In genomic region chr15:71387825-71388224, GRCh38 we compare ENCODE assay signal across 19 cellular contexts.
DNase-seq lines count a peak whose midpoint lies in the region; ATAC-seq and TF ChIP-seq lines count a peak whose summit lies in the region.
"Had no signal": no experiment of that assay in that cellular context is flagged by ENCODE, and none has a peak within 500 bp of the region (broad histone marks: within the 10 kb centered on the region; RNA-seq: fewer than 3 reads in every experiment).

No MANE protein-coding gene starts in this region.

- no peaks in the 10 kb centered on the region for H3K79me2 ChIP-seq in H9 (ENCODE audit: insufficient read depth, low read length)
- H3K79me2 ChIP-seq in smooth muscle cell (ENCODE audit: low read depth), result no peaks in the 10 kb centered on the region

- H4K20me1 ChIP-seq in H9 (ENCODE audit: control insufficient read depth, insufficient read depth, insufficient read length) (no peaks in the 10 kb centered on the region), IMR-90 (ENCODE audit: insufficient read depth, low read length) (no peaks in the 10 kb centered on the region), smooth muscle cell (ENCODE audit: low read depth) (no peaks in the 10 kb centered on the region)

- no peak overlapping the region for H3K56ac ChIP-seq in H9 (ENCODE audit: insufficient read length, low read depth, low read length)
- peak overlapping the region; percentile 11; the same call in 1 of the 2 replicates for H3K56ac ChIP-seq in IMR-90 (ENCODE audit: extremely low read depth, insufficient read depth, low read length)

- H4K5ac ChIP-seq in H9 (ENCODE audit: insufficient read length, low read depth, low read length) (no peak overlapping the region), IMR-90 (ENCODE audit: low read depth, low read length) (peak overlapping the region; percentile 84)

- H3K23ac ChIP-seq in H9 (ENCODE audit: insufficient read length, low read depth, low read length) (no peak overlapping the region), IMR-90 (ENCODE audit: low read depth, low read length) (peak overlapping the region; percentile 24; the same call in 1 of the 2 replicates)

- ATAC-seq in IMR-90 (ENCODE audit: low read depth), result peak; percentile 63

- H3K9me3 Mint-ChIP-seq in H9, result peaks cover 4 to 6% of the 10 kb centered on the region in 2 experiments
- H3K9me3 Mint-ChIP-seq: CD4-positive, alpha-beta T cell had no signal

- no peak overlapping the region for H3K9ac ChIP-seq in H9 (ENCODE audit: extremely low read depth, insufficient read length, low read length)
- peak overlapping the region; percentile 49 for H3K9ac ChIP-seq in IMR-90 (ENCODE audit: low read depth, low read length)
- H3K9ac ChIP-seq in iPS-20b (ENCODE audit: low read depth, low read length), result peak overlapping the region; percentile 22; the same call in 1 of the 2 replicates
- H3K9ac ChIP-seq in smooth muscle cell (ENCODE audit: low read depth), result no peak overlapping the region
- H3K9ac ChIP-seq: KMS-11, SK-N-SH had no signal

- intact Hi-C loops in IMR-90 (cut with micrococcal nuclease) (loop anchor here (2.0 to 5.0 kb wide), 2 partner anchors 264 to 413 kb away; no protein-coding TSS in a partner anchor), ascending aorta (cut with DNase I) (loop anchor here (2.0 to 10.0 kb wide), 3 partner anchors 267 to 413 kb away; no protein-coding TSS in a partner anchor)

- H3K14ac ChIP-seq in H9 (ENCODE audit: insufficient read depth, low read length) (no peak overlapping the region), IMR-90 (replicated peaks; ENCODE audit: low read depth, low read length) (no peak overlapping the region)

- no peak overlapping the region for H2AK5ac ChIP-seq in H9 (ENCODE audit: insufficient read length, low read length)
- H2AK5ac ChIP-seq in IMR-90 (ENCODE audit: low read depth, low read length), result no peak overlapping the region

- H3K18ac ChIP-seq in H9 (ENCODE audit: insufficient read length, low read depth, low read length) (no peak overlapping the region), IMR-90 (ENCODE audit: low read depth, low read length) (peak overlapping the region; percentile 67; the same call in 1 of the 2 replicates)

- H3K79me1 ChIP-seq in H9 (ENCODE audit: insufficient read depth, low read depth, low read length, poor library complexity, severe bottlenecking) (no peaks in the 10 kb centered on the region), IMR-90 (ENCODE audit: low read depth in 1 of 2, low read length in 2 of 2) (peaks cover 3 to 5% of the 10 kb centered on the region in 2 experiments; a peak in 3 of 4 replicates)

- no peaks in the 10 kb centered on the region for H3K9me1 ChIP-seq in IMR-90 (ENCODE audit: insufficient read depth, low read length)

- no peak for DNase-seq in H9
- DNase-seq in IMR-90, result no peak
- no peak for DNase-seq in ascending aorta (ENCODE audit: low spot score in 2 of 2)
- no peak for DNase-seq in stimulated activated CD4-positive, alpha-beta T cell treated with anti-CD3 and anti-CD28 coated beads, Interleukin-2, amount 100 ng/mL, for 48 hours
- DNase-seq in GOT3 (lab: John Stamatoyannopoulos, UW), result no peak
- DNase-seq in smooth muscle cell (lab: John Stamatoyannopoulos, UW; ENCODE audit: unreplicated experiment), result no peak
- DNase-seq: ACHN; Caco-2; CD4-positive, alpha-beta T cell; GF-D8; NCI-H1417 treated with DMSO at 0.1 percent for 48 hours; NCI-H1930; NCI-H226; NCI-H524; NCI-H82; SHP77 treated with DMSO at 0.1 percent for 48 hours; SK-N-SH had no signal

- H3K4me1 Mint-ChIP-seq in H9, result peaks cover 76% of the 10 kb centered on the region in 2 experiments

- no peak for TF ChIP-seq CTCF in H9 (conservative IDR thresholded peaks at IDR 0.05)
- TF ChIP-seq CTCF in IMR-90 (conservative IDR thresholded peaks at IDR 0.05; ENCODE audit: low read depth, low read length), result no peak
- TF ChIP-seq CTCF in ascending aorta (IDR thresholded peaks at IDR 0.05), result no peak
- no peak for TF ChIP-seq CTCF in smooth muscle cell (IDR thresholded peaks at IDR 0.05; ENCODE audit: borderline replicate concordance, insufficient read depth, poor library complexity, severe bottlenecking)

- H3K4me1 ChIP-seq in H9 (ENCODE audit: insufficient read depth, low read length) (peaks cover 22% of the 10 kb centered on the region; the same call in 1 of the 2 replicates), IMR-90 (ENCODE audit: control insufficient read depth, insufficient read depth, low read length) (peaks cover 16% of the 10 kb centered on the region), iPS-20b (ENCODE audit: insufficient read depth, low read length) (peaks cover 40% of the 10 kb centered on the region), ascending aorta (peaks cover 6 to 25% of the 10 kb centered on the region in 2 donors), smooth muscle cell (ENCODE audit: low read depth) (peaks cover 20% of the 10 kb centered on the region)
- H3K4me1 ChIP-seq: Caco-2 had no signal

- H2BK20ac ChIP-seq in H9 (ENCODE audit: low read depth, low read length, poor library complexity, severe bottlenecking) (no peak overlapping the region), IMR-90 (ENCODE audit: low read depth, low read length) (no peak overlapping the region; the same call in 1 of the 2 replicates)

- H3K36me3 ChIP-seq in IMR-90 (ENCODE audit: control insufficient read depth, insufficient read depth, low read length), result no peaks in the 10 kb centered on the region
- H3K36me3 ChIP-seq in iPS-20b (ENCODE audit: insufficient read depth, low read depth, low read length), result no peaks in the 10 kb centered on the region
- no peaks in the 10 kb centered on the region for H3K36me3 ChIP-seq in ascending aorta
- H3K36me3 ChIP-seq in smooth muscle cell (ENCODE audit: low read depth), result no peaks in the 10 kb centered on the region

- H2BK5ac ChIP-seq in H9 (ENCODE audit: insufficient read length, low read length), result no peak overlapping the region
- H2BK5ac ChIP-seq in IMR-90 (ENCODE audit: low read depth, low read length, poor library complexity, severe bottlenecking), result peak overlapping the region; percentile 30

- H2BK120ac ChIP-seq in H9 (ENCODE audit: low read depth, low read length, poor library complexity, severe bottlenecking) (peak overlapping the region; percentile 57), IMR-90 (ENCODE audit: low read depth, low read length) (peak overlapping the region; percentile 22; the same call in 1 of the 2 replicates)

- H3K27ac ChIP-seq in H9 (ENCODE audit: insufficient read length, low read depth, low read length) (peak overlapping the region; percentile 81), IMR-90 (ENCODE audit: insufficient read depth, low read length) (peak overlapping the region; percentile 71; the same call in 1 of the 2 replicates), iPS-20b (ENCODE audit: low read length) (no peak overlapping the region), ascending aorta (no peak overlapping the region), smooth muscle cell (ENCODE audit: low read depth) (no peak overlapping the region)
- H3K27ac ChIP-seq: KMS-11 had no signal

- H3K4me3 ChIP-seq in IMR-90 (ENCODE audit: insufficient read depth, low read depth, low read length) (no peak overlapping the region), iPS-20b (ENCODE audit: low read length) (peak overlapping the region; percentile 31; the same call in 1 of the 2 replicates), ascending aorta (no peak overlapping the region), smooth muscle cell (no peak overlapping the region)

- peak overlapping the region in 2 of 3 experiments; percentile 74 to 97; a peak in 4 of 7 replicates for H3K27ac Mint-ChIP-seq in H9
- H3K27ac Mint-ChIP-seq: CD4-positive, alpha-beta T cell had no signal

- H3K23me2 ChIP-seq in H9 (ENCODE audit: insufficient read length, low read depth, low read length, poor library complexity, severe bottlenecking), result no peaks in the 10 kb centered on the region

- no peak overlapping the region for H4K91ac ChIP-seq in H9 (ENCODE audit: insufficient read length, low read depth, low read length)
- peak overlapping the region; percentile 57; the same call in 1 of the 2 replicates for H4K91ac ChIP-seq in IMR-90 (ENCODE audit: insufficient read depth, low read depth, low read length)

- H3K27me3 ChIP-seq in H9 (ENCODE audit: insufficient read depth, low read length), result no peaks in the 10 kb centered on the region
- no peaks in the 10 kb centered on the region for H3K27me3 ChIP-seq in IMR-90 (ENCODE audit: control insufficient read depth, insufficient read depth, low read length)
- peaks cover 11% of the 10 kb centered on the region; the same call in 1 of the 2 replicates for H3K27me3 ChIP-seq in iPS-20b (ENCODE audit: insufficient read depth, low read length)
- H3K27me3 ChIP-seq in ascending aorta, result no peaks in the 10 kb centered on the region
- no peaks in the 10 kb centered on the region for H3K27me3 ChIP-seq in smooth muscle cell (ENCODE audit: low read depth)

- H2AK9ac ChIP-seq in IMR-90 (replicated peaks; ENCODE audit: low read depth, low read length, poor library complexity), result no peak overlapping the region

- peaks cover 0 to 13% (median 8%) of the 10 kb centered on the region in 3 experiments; a peak in 5 of 7 replicates for H3K36me3 Mint-ChIP-seq in H9 (ENCODE audit: insufficient read depth in 1 of 3, low read depth in 3 of 3)

- H3K4me2 ChIP-seq in H9 (ENCODE audit: insufficient read depth, insufficient read length, low read length) (no peak overlapping the region), IMR-90 (ENCODE audit: low read depth, low read length) (peak overlapping the region; percentile 69), smooth muscle cell (no peak overlapping the region)
- H3K4me2 ChIP-seq: KMS-11, SK-N-SH had no signal

- H3K4ac ChIP-seq in H9 (ENCODE audit: low read depth, low read length), result no peak overlapping the region
- H3K4ac ChIP-seq in IMR-90 (ENCODE audit: low read depth, low read length), result peak overlapping the region; percentile 58

- BruUV-seq in IMR-90 (replicated peaks; lab: Mats Ljungman, UMichigan), result no TSS peak

- H3F3A ChIP-seq in smooth muscle cell (ENCODE audit: low read depth), result no peaks in the 10 kb centered on the region

- POLR2A ChIA-PET in IMR-90 (lab: Charles Lee; ENCODE audit: unreplicated experiment), result no interaction called here

- H3T11ph ChIP-seq in H9 (ENCODE audit: low read length), result no peak overlapping the region

- no peak overlapping the region for H4K8ac ChIP-seq in H9 (replicated peaks; ENCODE audit: insufficient read length, low read depth, low read length)
- H4K8ac ChIP-seq in IMR-90 (ENCODE audit: low read depth in 2 of 2, low read length in 2 of 2), result no peak overlapping the region; a peak in 1 of 4 replicates

- H2BK12ac ChIP-seq in H9 (ENCODE audit: insufficient read length, low read depth, low read length), result no peak overlapping the region

- no CpG with 5 or more reads among the region's 1 CpG for WGBS in H9 (ENCODE audit: extremely low coverage, insufficient read length, low lambda C conversion rate)
- no CpG with 5 or more reads among the region's 1 CpG for WGBS in IMR-90 (ENCODE audit: extremely low coverage in 2 of 2, insufficient read length in 1 of 2), 2 experiments
- 76% methylated on average over 1 of the region's 1 CpG for WGBS in smooth muscle cell (ENCODE audit: low lambda C conversion rate)

- H2BK15ac ChIP-seq in H9 (ENCODE audit: low read depth, low read length) (no peak overlapping the region), IMR-90 (ENCODE audit: low read depth, low read length) (no peak overlapping the region)

- dilution Hi-C loops in IMR-90 (cut with HindIII; ENCODE audit: low sequenced_read_pairs, unreplicated experiment), result no loop called here

- no peaks in the 10 kb centered on the region for H3K9me3 ChIP-seq in H9 (ENCODE audit: control insufficient read depth, low read depth, low read length)
- no peaks in the 10 kb centered on the region for H3K9me3 ChIP-seq in IMR-90 (ENCODE audit: control insufficient read depth, insufficient read depth, low read length)
- no peaks in the 10 kb centered on the region for H3K9me3 ChIP-seq in iPS-20b (ENCODE audit: insufficient read depth, low read depth, low read length)
- no peaks in the 10 kb centered on the region for H3K9me3 ChIP-seq in ascending aorta
- no peaks in the 10 kb centered on the region for H3K9me3 ChIP-seq in smooth muscle cell (replicated peaks; ENCODE audit: low read depth)
- H3K9me3 ChIP-seq: Caco-2, SK-N-SH had no signal

- in situ Hi-C loops in IMR-90 (cut with MboI; ENCODE audit: low sequenced_read_pairs), result no loop called here

- H2AFZ ChIP-seq in H9 (ENCODE audit: low read length) (no peak overlapping the region), IMR-90 (replicated peaks; ENCODE audit: low read length, poor library complexity) (no peak overlapping the region), smooth muscle cell (ENCODE audit: low read depth) (no peak overlapping the region)

- CTCF ChIA-PET in IMR-90 (lab: Yijun Ruan, JAX), result interaction anchor here (0.6 to 1.5 kb wide), 4 partner anchors 12 to 279 kb away, joined by 3 to 6 read pairs (median 3); no protein-coding TSS in a partner anchor

- no peaks in the 10 kb centered on the region for H3K27me3 Mint-ChIP-seq in H9 (ENCODE audit: low read depth)

- TF ChIP-seq POLR2A in IMR-90 (IDR thresholded peaks at IDR 0.05; ENCODE audit: low read depth, low read length), result no peak

- TF ChIP-seq RAD21 in IMR-90 (IDR thresholded peaks at IDR 0.05; ENCODE audit: low read length), result no peak

- peak overlapping the region in 1 of 2 experiments; percentile 51; a peak in 3 of 5 replicates for H3K4me3 Mint-ChIP-seq in H9
- H3K4me3 Mint-ChIP-seq: CD4-positive, alpha-beta T cell had no signal

Comparison
In these comparisons a context has a peak if more than half of its experiments do, and no peak if none do; other contexts are left out.
1. H3K27ac ChIP-seq: peak in H9 (single experiment) and IMR-90 (single experiment); none in iPS-20b (single experiment), ascending aorta (0 of 2) and smooth muscle cell (single experiment).
2. H3K9ac ChIP-seq: peak in IMR-90 (single experiment) and iPS-20b (single experiment); none in H9 (single experiment) and smooth muscle cell (single experiment).